In the genomic region with DNA sequence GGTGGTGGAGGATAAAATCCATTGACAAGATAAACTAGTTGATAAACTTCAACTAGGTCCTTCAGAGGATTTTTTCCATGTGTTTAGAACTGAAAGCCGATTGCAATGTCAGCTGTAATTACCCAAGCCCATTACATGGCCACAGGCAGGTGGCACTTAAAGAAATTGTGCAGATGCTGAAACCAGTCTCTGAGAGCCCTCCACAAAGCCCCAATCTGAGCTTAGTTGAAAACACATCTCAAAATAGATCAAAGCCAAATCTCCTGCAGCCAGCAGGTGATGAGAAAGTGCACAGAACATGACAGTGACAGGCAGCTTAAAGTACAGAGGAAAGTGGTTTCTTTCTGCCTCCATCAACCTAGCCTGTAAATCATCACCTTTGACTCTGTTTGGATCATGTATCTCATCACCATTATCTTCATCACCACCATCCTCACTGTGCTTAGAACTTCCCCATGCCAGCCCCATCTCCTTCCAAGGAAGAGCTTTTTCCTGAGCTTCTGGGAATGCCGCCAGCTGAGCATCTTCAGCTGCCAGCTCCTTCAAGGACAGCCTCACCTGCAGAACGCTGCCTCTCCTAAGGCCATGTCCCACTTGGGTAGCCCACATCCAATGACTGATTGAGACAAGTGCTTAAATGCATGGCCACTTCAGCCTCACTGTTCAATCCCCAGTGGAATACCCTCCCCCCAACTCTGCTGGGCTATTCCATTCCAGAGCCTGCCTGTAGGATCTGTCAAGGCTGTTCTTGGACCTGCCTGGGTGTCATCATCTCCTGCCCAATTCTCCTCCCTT, we compare ENCODE assay signal across 1 cellular context.
TF ChIP-seq lines count a peak whose summit lies in the region.

No MANE protein-coding gene starts in this region.

TF ChIP-seq in HepG2, 621 proteins besides CTCF, POLR2A, EP300 and RAD21 (continued from another document):
- TF ChIP-seq, protein P1, sequence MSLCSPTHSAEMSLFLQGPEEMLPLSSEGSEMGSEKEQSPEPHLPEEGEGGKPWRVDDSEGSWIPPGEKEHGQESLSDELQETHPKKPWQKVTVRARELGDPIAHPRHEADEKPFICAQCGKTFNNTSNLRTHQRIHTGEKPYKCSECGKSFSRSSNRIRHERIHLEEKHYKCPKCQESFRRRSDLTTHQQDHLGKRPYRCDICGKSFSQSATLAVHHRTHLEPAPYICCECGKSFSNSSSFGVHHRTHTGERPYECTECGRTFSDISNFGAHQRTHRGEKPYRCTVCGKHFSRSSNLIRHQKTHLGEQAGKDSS (CRISPR knock-in tag; IDR thresholded peaks at IDR 0.05; ENCODE audit: borderline replicate concordance, low read depth), result no peak
- no peak for TF ChIP-seq GZF1 (CRISPR knock-in tag; IDR thresholded peaks at IDR 0.05)
- TF ChIP-seq ZFP62 (CRISPR knock-in tag; IDR thresholded peaks at IDR 0.05), result no peak
- no peak for TF ChIP-seq ZNF850 (CRISPR knock-in tag; conservative IDR thresholded peaks at IDR 0.05)
- no peak for TF ChIP-seq ZNF678 (CRISPR knock-in tag; IDR thresholded peaks at IDR 0.05)
- no peak for TF ChIP-seq ZNF746 (CRISPR knock-in tag; IDR thresholded peaks at IDR 0.05)
- TF ChIP-seq ZNF567 (CRISPR knock-in tag; IDR thresholded peaks at IDR 0.05; ENCODE audit: borderline replicate concordance), result no peak
- TF ChIP-seq, protein P2, sequence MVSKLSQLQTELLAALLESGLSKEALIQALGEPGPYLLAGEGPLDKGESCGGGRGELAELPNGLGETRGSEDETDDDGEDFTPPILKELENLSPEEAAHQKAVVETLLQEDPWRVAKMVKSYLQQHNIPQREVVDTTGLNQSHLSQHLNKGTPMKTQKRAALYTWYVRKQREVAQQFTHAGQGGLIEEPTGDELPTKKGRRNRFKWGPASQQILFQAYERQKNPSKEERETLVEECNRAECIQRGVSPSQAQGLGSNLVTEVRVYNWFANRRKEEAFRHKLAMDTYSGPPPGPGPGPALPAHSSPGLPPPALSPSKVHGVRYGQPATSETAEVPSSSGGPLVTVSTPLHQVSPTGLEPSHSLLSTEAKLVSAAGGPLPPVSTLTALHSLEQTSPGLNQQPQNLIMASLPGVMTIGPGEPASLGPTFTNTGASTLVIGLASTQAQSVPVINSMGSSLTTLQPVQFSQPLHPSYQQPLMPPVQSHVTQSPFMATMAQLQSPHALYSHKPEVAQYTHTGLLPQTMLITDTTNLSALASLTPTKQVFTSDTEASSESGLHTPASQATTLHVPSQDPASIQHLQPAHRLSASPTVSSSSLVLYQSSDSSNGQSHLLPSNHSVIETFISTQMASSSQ (IDR thresholded peaks at IDR 0.05; ENCODE audit: low read depth), result no peak
- TF ChIP-seq, protein P2 (CRISPR knock-in tag; IDR thresholded peaks at IDR 0.05; ENCODE audit: borderline replicate concordance), result no peak
